In the genomic region with DNA sequence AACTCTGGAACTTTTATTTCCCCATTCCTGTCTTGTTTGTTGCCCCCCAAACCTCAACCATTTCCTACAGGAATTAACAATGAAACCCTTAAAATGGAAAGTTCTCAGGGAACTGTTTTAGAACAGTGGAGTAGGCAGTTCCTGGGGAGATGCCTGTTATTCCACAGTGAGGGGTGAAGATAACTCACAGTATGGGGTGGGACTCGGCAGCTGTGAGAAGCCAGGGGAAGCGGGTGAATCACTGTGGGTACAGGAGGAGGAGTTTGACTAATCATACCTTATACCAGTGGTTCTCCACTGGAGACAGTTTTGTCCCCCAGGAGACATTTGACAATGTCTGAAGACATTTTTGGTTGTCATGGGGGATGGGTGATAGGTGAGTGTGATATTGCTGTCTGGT, we compare ENCODE assay signal across 26 cellular contexts. TPM values are rescaled to one million over a fixed set of nuclear protein-coding genes. Genes with fewer than 3 reads are reported as not detected.
DNase-seq lines count a peak whose midpoint lies in the region; ATAC-seq and TF ChIP-seq lines count a peak whose summit lies in the region.
"Had no signal": no experiment of that assay in that cellular context is flagged by ENCODE, and none has a peak within 500 bp of the region (broad histone marks: within the 10 kb centered on the region; RNA-seq: fewer than 3 reads in every experiment).

No MANE protein-coding gene starts in this region.

- no peaks in the 10 kb centered on the region for H3K36me3 ChIP-seq in MG63
- no peaks in the 10 kb centered on the region for H3K36me3 ChIP-seq in mesendoderm (ENCODE audit: control insufficient read depth, insufficient read depth, low read length)

- H4K5ac ChIP-seq in mesendoderm (ENCODE audit: low read length), result no peak overlapping the region

- DNase-seq in A172 (ENCODE audit: low spot score) (peak; percentile 39), MG63 (peak; percentile 20), astrocyte of the spinal cord (ENCODE audit: low read depth, low spot score) (peak; percentile 30), mesendoderm (peak; percentile 41), NCI-H2029 (lab: John Stamatoyannopoulos, UW) (no peak)
- DNase-seq in NK-92 treated with Interleukin-12 subunit alpha and Interleukin-12 subunit beta, amount 100 ng/mL, for 24 hours (lab: John Stamatoyannopoulos, UW), result no peak
- DNase-seq: AML-193; Calu3; CD8-positive, alpha-beta memory T cell; DMS153; Kasumi-1; MM.1S; NCI-H1048; NCI-H2029 treated with DMSO at 0.1 percent for 48 hours; NCI-H345; NCI-H524; NCI-H82; PC-3; SHP77; SK-N-SH had no signal

- no peaks in the 10 kb centered on the region for H3K9me3 ChIP-seq in MG63
- H3K9me3 ChIP-seq: SK-N-SH had no signal

- H2AK5ac ChIP-seq in mesendoderm (ENCODE audit: low read length), result no peak overlapping the region

- no peaks in the 10 kb centered on the region for H3K79me1 ChIP-seq in mesendoderm (ENCODE audit: low read length)

- H2BK120ac ChIP-seq in mesendoderm (ENCODE audit: low read depth, low read length), result no peak overlapping the region

- H3K4me2 ChIP-seq in mesendoderm (ENCODE audit: low read length), result no peak overlapping the region
- H3K4me2 ChIP-seq: SK-N-SH had no signal

- no peaks in the 10 kb centered on the region for H3K27me3 ChIP-seq in MG63
- H3K27me3 ChIP-seq in mesendoderm (ENCODE audit: insufficient read depth, low read length, poor library complexity), result no peaks in the 10 kb centered on the region

- H2BK15ac ChIP-seq in mesendoderm (replicated peaks; ENCODE audit: low read depth), result no peak overlapping the region

- in situ Hi-C loops in astrocyte of the spinal cord (cut with HindIII; ENCODE audit: low sequenced_read_pairs), result no loop called here

- no peak overlapping the region for H3K4ac ChIP-seq in mesendoderm (ENCODE audit: low read depth, low read length)

- H3K27ac ChIP-seq in mesendoderm (ENCODE audit: low read depth, low read length), result no peak overlapping the region
- H3K27ac ChIP-seq: 22Rv1, C4-2B had no signal

- H3K9ac ChIP-seq in mesendoderm (ENCODE audit: low read length), result no peak overlapping the region
- H3K9ac ChIP-seq: SK-N-SH had no signal

- H3K79me2 ChIP-seq in mesendoderm (ENCODE audit: control insufficient read depth, insufficient read depth, low read length), result no peaks in the 10 kb centered on the region

- H4K8ac ChIP-seq in mesendoderm (ENCODE audit: low read depth, low read length), result no peak overlapping the region

- H3K23ac ChIP-seq in mesendoderm (ENCODE audit: low read length), result no peak overlapping the region

- H3K4me3 ChIP-seq in MG63, result no peak overlapping the region
- no peak overlapping the region for H3K4me3 ChIP-seq in astrocyte of the spinal cord (ENCODE audit: low read depth, low read length)
- H3K4me3 ChIP-seq in mesendoderm (ENCODE audit: low read length), result no peak overlapping the region

- H3K56ac ChIP-seq in mesendoderm (ENCODE audit: low read length), result no peak overlapping the region

- ATAC-seq in GM18909 (IDR thresholded peaks at IDR 0.05; ENCODE audit: poor library complexity, unreplicated experiment), result no peak
- ATAC-seq in GM19463 (IDR thresholded peaks at IDR 0.05; ENCODE audit: unreplicated experiment), result no peak
- ATAC-seq: PC-3 had no signal

- no peak overlapping the region for H3K18ac ChIP-seq in mesendoderm (ENCODE audit: low read length)

- no peak for TF ChIP-seq CTCF in astrocyte of the spinal cord (IDR thresholded peaks at IDR 0.05; ENCODE audit: low read depth, low read length)

- peaks cover 7% of the 10 kb centered on the region for H3K4me1 ChIP-seq in mesendoderm (ENCODE audit: control insufficient read depth, low read depth, low read length)

- no CpG with 5 or more reads among the region's 2 CpGs for WGBS in mesendoderm (ENCODE audit: extremely low coverage, insufficient coverage, low lambda C conversion rate)

- no peak overlapping the region for H2BK5ac ChIP-seq in mesendoderm (ENCODE audit: low read length)

RNA-seq across cellular contexts. Expression of gene GLRA1, which starts 36.9 kb away (rescaled TPM):
- total RNA-seq in A172 (2014; rRNA removed; shearing (Covaris generic)), result not detected in 2 replicates
- not detected in 2 replicates for total RNA-seq in MG63 (2014; rRNA removed; shearing (Covaris generic); ENCODE audit: low replicate concordance)
- 0.03 TPM for polyA plus RNA-seq in mesendoderm (2013, experiment 1 of 2)
- 0.04 TPM for polyA plus RNA-seq in mesendoderm (2013, experiment 2 of 2)
- total RNA-seq: Calu3; CD8-positive, alpha-beta memory T cell; PC-3; RPMI7951 had no signal
- polyA plus RNA-seq: AG04450; CD8-positive, alpha-beta memory T cell; SK-N-SH had no signal

Comparison
In these comparisons a context has a peak if more than half of its experiments do, and no peak if none do; other contexts are left out.
1. DNase-seq: peak in A172 (single experiment), MG63 (single experiment), astrocyte of the spinal cord (single experiment) and mesendoderm (single experiment); none in NK-92 treated with Interleukin-12 subunit alpha and Interleukin-12 subunit beta, amount 100 ng/mL, for 24 hours (single experiment) and NCI-H2029 (single experiment).